In genomic region chr2:241803387-241804325, GRCh38 we compare ENCODE assay signal across 8 cellular contexts. TPM values are rescaled to one million over a fixed set of nuclear protein-coding genes. Genes with fewer than 3 reads are reported as not detected.
A peak's percentile ranks its signal among the peaks of the same experiment; 100 is the strongest.
DNase-seq lines count a peak whose midpoint lies in the region; ATAC-seq and TF ChIP-seq lines count a peak whose summit lies in the region.

No MANE protein-coding gene starts in this region.

- H3K9ac ChIP-seq in mesenchymal stem cell (ENCODE audit: low read length), result peak overlapping the region; percentile 18

- H2AK5ac ChIP-seq in mesenchymal stem cell (ENCODE audit: low read length, severe bottlenecking), result no peak overlapping the region

- H2AFZ ChIP-seq in mesenchymal stem cell (ENCODE audit: low read depth, low read length), result no peak overlapping the region

- no peak overlapping the region for H3K23ac ChIP-seq in mesenchymal stem cell (ENCODE audit: low read length in 2 of 2)

- DNase-seq in ELR (ENCODE audit: low read depth) (peak; percentile 33), ecto neural progenitor cell (ENCODE audit: low spot score) (peak; percentile 49), mesenchymal stem cell (no peak), stromal cell of bone marrow (ENCODE audit: low read depth) (peak; percentile 3), NCI-H774 (lab: John Stamatoyannopoulos, UW) (no peak)

- peaks cover 11% of the 10 kb centered on the region for H3K4me1 ChIP-seq in mesenchymal stem cell (ENCODE audit: control insufficient read depth, insufficient read depth, low read depth, low read length)

- H3K4me3 ChIP-seq in WI38 (ENCODE audit: low read depth, low read length) (peak overlapping the region; percentile 46), mesenchymal stem cell (ENCODE audit: insufficient read depth in 1 of 2, low read depth in 1 of 2, low read length in 2 of 2) (peak overlapping the region in 1 of 2 experiments; percentile 71)

- H3K9me3 ChIP-seq in mesenchymal stem cell (ENCODE audit: control insufficient read depth, low read length), result no peaks in the 10 kb centered on the region

- H2BK15ac ChIP-seq in mesenchymal stem cell (ENCODE audit: low read depth, poor library complexity, severe bottlenecking), result peak overlapping the region; percentile 67

- ATAC-seq in HG03354 (IDR thresholded peaks at IDR 0.05; ENCODE audit: poor library complexity, severe bottlenecking, unreplicated experiment) (peak; percentile 47), HG02970 (IDR thresholded peaks at IDR 0.05; ENCODE audit: low FRiP score, unreplicated experiment) (no peak)

- peak overlapping the region; percentile 39 for H4K91ac ChIP-seq in mesenchymal stem cell (ENCODE audit: low read length)

- H4K8ac ChIP-seq in mesenchymal stem cell (ENCODE audit: low read length), result peak overlapping the region; percentile 69

- H3K79me1 ChIP-seq in mesenchymal stem cell (replicated peaks; ENCODE audit: low read length, poor library complexity, severe bottlenecking), result no peaks in the 10 kb centered on the region

- peaks cover under 1 to 41% of the 10 kb centered on the region in 2 experiments for H3K27me3 ChIP-seq in mesenchymal stem cell (ENCODE audit: control insufficient read depth in 1 of 2, insufficient read depth in 1 of 2, low read length in 2 of 2)

- no peak for TF ChIP-seq CTCF in WI38 (IDR thresholded peaks at IDR 0.05; ENCODE audit: low read depth, low read length)

- H2BK12ac ChIP-seq in mesenchymal stem cell (ENCODE audit: low read length in 2 of 2), result peak overlapping the region; percentile 41 to 80

- no peak overlapping the region for H3K4me2 ChIP-seq in mesenchymal stem cell (ENCODE audit: low read length, poor library complexity, severe bottlenecking)

- no peak overlapping the region for H2BK120ac ChIP-seq in mesenchymal stem cell (ENCODE audit: low read depth, low read length)

- peak overlapping the region; percentile 70 to 73 for H3K18ac ChIP-seq in mesenchymal stem cell (ENCODE audit: low read depth in 1 of 2, low read length in 2 of 2)

- H2BK5ac ChIP-seq in mesenchymal stem cell (ENCODE audit: low read depth, low read length, poor library complexity, severe bottlenecking), result no peak overlapping the region

- H3K4ac ChIP-seq in mesenchymal stem cell (ENCODE audit: low read depth in 1 of 2, low read length in 2 of 2), result peak overlapping the region in 1 of 2 experiments; percentile 11

- H3K36me3 ChIP-seq in mesenchymal stem cell (ENCODE audit: control insufficient read depth in 1 of 2, insufficient read depth in 2 of 2, low read depth in 1 of 2, low read length in 2 of 2), result peaks cover 0 to 4% of the 10 kb centered on the region in 2 experiments

- H3K14ac ChIP-seq in mesenchymal stem cell (ENCODE audit: low read length in 2 of 2), result peak overlapping the region in 1 of 2 experiments; percentile 80

- WGBS in mesenchymal stem cell, result 85% methylated on average over 109 of the region's 109 CpGs

- no peak overlapping the region for H3K27ac ChIP-seq in mesenchymal stem cell (ENCODE audit: low read length, poor library complexity, severe bottlenecking)

RNA-seq across cellular contexts. Expression of gene NEU4, which starts 5.3 kb away (rescaled TPM):
- not detected for polyA plus RNA-seq in mesenchymal stem cell (2013, experiment 1 of 2)
- polyA plus RNA-seq in mesenchymal stem cell (2013, experiment 2 of 2), result 0.11 TPM

RNA-seq across cellular contexts. Expression of gene GAL3ST2, which starts 27.0 kb away (rescaled TPM):
- 0.06 TPM for polyA plus RNA-seq in mesenchymal stem cell (2013, experiment 1 of 2)
- 0.07 TPM for polyA plus RNA-seq in mesenchymal stem cell (2013, experiment 2 of 2)

RNA-seq across cellular contexts. Expression of gene PDCD1, which starts 55.0 kb away (rescaled TPM):
- not detected for polyA plus RNA-seq in mesenchymal stem cell (2013, experiment 1 of 2)
- polyA plus RNA-seq in mesenchymal stem cell (2013, experiment 2 of 2), result not detected

Comparison
In these comparisons a context has a peak if more than half of its experiments do, and no peak if none do; other contexts are left out.
1. DNase-seq: peak in ELR (single experiment), ecto neural progenitor cell (single experiment) and stromal cell of bone marrow (single experiment); none in mesenchymal stem cell (single experiment) and NCI-H774 (single experiment).